Comparison of ENCODE assay signal across 22 cellular contexts in genomic region chrX:63740382-63740781, GRCh38. TPM values are rescaled to one million over a fixed set of nuclear protein-coding genes. Genes with fewer than 3 reads are reported as not detected.
DNase-seq lines count a peak whose midpoint lies in the region; ATAC-seq and TF ChIP-seq lines count a peak whose summit lies in the region.
"Had no signal": no experiment of that assay in that cellular context is flagged by ENCODE, and none has a peak within 500 bp of the region (broad histone marks: within the 10 kb centered on the region; RNA-seq: fewer than 3 reads in every experiment).

No MANE protein-coding gene starts in this region.

- no peaks in the 10 kb centered on the region for H3K27me3 ChIP-seq in vagina
- H3K27me3 ChIP-seq: esophagus muscularis mucosa, MG63, right atrium auricular region had no signal

- H3K9me3 ChIP-seq in vagina = no peaks in the 10 kb centered on the region
- H3K9me3 ChIP-seq: esophagus muscularis mucosa, heart right ventricle, MG63, right atrium auricular region, thoracic aorta had no signal

- TF ChIP-seq POLR2A in vagina (IDR thresholded peaks at IDR 0.05) = no peak

- no peak overlapping the region for H3K27ac Mint-ChIP-seq in activated CD4-positive, alpha-beta T cell treated with anti-CD3 and anti-CD28 coated beads, Interleukin-2, amount 10 ng/mL, durations not matched to agents 24 days and 14 days
- H3K27ac Mint-ChIP-seq: activated naive CD4-positive, alpha-beta T cell treated with anti-CD3 and anti-CD28 coated beads, Interleukin-2, amount 10 ng/mL, durations not matched to agents 7 days and 5 days; CD4-positive, alpha-beta memory T cell had no signal

- peaks cover 4% of the 10 kb centered on the region for H3K36me3 Mint-ChIP-seq in activated CD4-positive, alpha-beta T cell treated with anti-CD3 and anti-CD28 coated beads, Interleukin-2, amount 10 ng/mL, durations not matched to agents 24 days and 14 days (ENCODE audit: low read depth)

- no peak overlapping the region for H3K27ac ChIP-seq in vagina
- H3K27ac ChIP-seq: esophagus muscularis mucosa, heart right ventricle, right atrium auricular region, thoracic aorta had no signal

- DNase-seq in NCI-H2107 treated with DMSO at 0.1 percent for 48 hours (lab: John Stamatoyannopoulos, UW; ENCODE audit: unreplicated experiment) = no peak
- no peak for DNase-seq in vagina (ENCODE audit: extremely low spot score in 2 of 2)
- DNase-seq in Ammon's horn (ENCODE audit: low spot score) = no peak
- no peak for DNase-seq in activated CD4-positive, alpha-beta T cell treated with anti-CD3 and anti-CD28 coated beads, Interleukin-2, amount 10 ng/mL, durations not matched to agents 24 days and 14 days
- DNase-seq: activated naive CD4-positive, alpha-beta T cell treated with anti-CD3 and anti-CD28 coated beads, Interleukin-2, amount 10 ng/mL, durations not matched to agents 7 days and 5 days; CD4-positive, alpha-beta memory T cell; dermis blood vessel endothelial cell; heart right ventricle; kidney; MG63; NCI-H2107; stimulated activated CD4-positive, alpha-beta T cell treated with anti-CD3 and anti-CD28 coated beads, Interleukin-2, amount 100 ng/mL, for 24 hours; T-helper 2 cell had no signal

- H3K9me3 Mint-ChIP-seq in activated CD4-positive, alpha-beta T cell treated with anti-CD3 and anti-CD28 coated beads, Interleukin-2, amount 10 ng/mL, durations not matched to agents 24 days and 14 days = no peaks in the 10 kb centered on the region
- H3K9me3 Mint-ChIP-seq: activated naive CD4-positive, alpha-beta T cell treated with anti-CD3 and anti-CD28 coated beads, Interleukin-2, amount 10 ng/mL, durations not matched to agents 7 days and 5 days; CD4-positive, alpha-beta memory T cell had no signal

- TF ChIP-seq CTCF in vagina (IDR thresholded peaks at IDR 0.05) = no peak

- H3K27me3 Mint-ChIP-seq in activated CD4-positive, alpha-beta T cell treated with anti-CD3 and anti-CD28 coated beads, Interleukin-2, amount 10 ng/mL, durations not matched to agents 24 days and 14 days = no peaks in the 10 kb centered on the region
- H3K27me3 Mint-ChIP-seq: activated naive CD4-positive, alpha-beta T cell treated with anti-CD3 and anti-CD28 coated beads, Interleukin-2, amount 10 ng/mL, durations not matched to agents 7 days and 5 days; CD4-positive, alpha-beta memory T cell had no signal

- no peaks in the 10 kb centered on the region for H3K36me3 ChIP-seq in vagina
- H3K36me3 ChIP-seq: esophagus muscularis mucosa, heart right ventricle, MG63, right atrium auricular region, thoracic aorta had no signal

- peak; percentile 62 for ATAC-seq in GM18502 (IDR thresholded peaks at IDR 0.05; ENCODE audit: poor library complexity, unreplicated experiment)
- ATAC-seq in GM19452 (IDR thresholded peaks at IDR 0.05; ENCODE audit: unreplicated experiment) = peak; percentile 82
- ATAC-seq in HG02610 (IDR thresholded peaks at IDR 0.05; ENCODE audit: unreplicated experiment) = peak; percentile 53
- peak; percentile 81 for ATAC-seq in HG03196 (IDR thresholded peaks at IDR 0.05; ENCODE audit: unreplicated experiment)
- ATAC-seq: activated CD4-positive, CD25-positive, alpha-beta regulatory T cell treated with anti-CD3 and anti-CD28 coated beads, Interleukin-2, amount 50 U/mL, for 24 hours; heart right ventricle; Right ventricle myocardium inferior had no signal

- peaks cover 30% of the 10 kb centered on the region for H3K4me1 Mint-ChIP-seq in activated CD4-positive, alpha-beta T cell treated with anti-CD3 and anti-CD28 coated beads, Interleukin-2, amount 10 ng/mL, durations not matched to agents 24 days and 14 days

- intact Hi-C loops in vagina (cut with DNase I) = no loop called here
- intact Hi-C loops in activated CD4-positive, alpha-beta T cell treated with anti-CD3 and anti-CD28 coated beads, Interleukin-2, amount 10 ng/mL, durations not matched to agents 24 days and 14 days (cut with micrococcal nuclease) = no loop called here

- H3K4me3 Mint-ChIP-seq in activated CD4-positive, alpha-beta T cell treated with anti-CD3 and anti-CD28 coated beads, Interleukin-2, amount 10 ng/mL, durations not matched to agents 24 days and 14 days = no peak overlapping the region
- H3K4me3 Mint-ChIP-seq: activated naive CD4-positive, alpha-beta T cell treated with anti-CD3 and anti-CD28 coated beads, Interleukin-2, amount 10 ng/mL, durations not matched to agents 7 days and 5 days; CD4-positive, alpha-beta memory T cell had no signal

- no peaks in the 10 kb centered on the region for H3K4me1 ChIP-seq in vagina

- no peak overlapping the region for H3K4me3 ChIP-seq in vagina
- H3K4me3 ChIP-seq: esophagus muscularis mucosa, heart right ventricle, MG63, right atrium auricular region, thoracic aorta had no signal

RNA-seq across cellular contexts. Expression of gene ARHGEF9, which starts 44.6 kb away (rescaled TPM):
- total RNA-seq in vagina = 10.3 TPM
- total RNA-seq in activated CD4-positive, alpha-beta T cell treated with anti-CD3 and anti-CD28 coated beads, Interleukin-2, amount 10 ng/mL, durations not matched to agents 24 days and 14 days = 16.7 and 18.9 TPM in 2 replicates
